In genomic region chr10:121290674-121291073, GRCh38 we compare ENCODE assay signal across 21 cellular contexts.
DNase-seq lines count a peak whose midpoint lies in the region; ATAC-seq, FAIRE-seq and TF ChIP-seq lines count a peak whose summit lies in the region.
"Had no signal": no experiment of that assay in that cellular context is flagged by ENCODE, and none has a peak within 500 bp of the region (broad histone marks: within the 10 kb centered on the region; RNA-seq: fewer than 3 reads in every experiment).

No MANE protein-coding gene starts in this region.

- no peaks in the 10 kb centered on the region for H3K9me3 ChIP-seq in transverse colon
- H3K9me3 ChIP-seq: A549, BE2C, BLaER1, Caco-2 had no signal

- in situ Hi-C loops in transverse colon (cut with MboI; ENCODE audit: low pct_ligation_motif_present in 1 of 4, low pct_unique_long_range_greater_than_20kb in 1 of 4, low sequenced_read_pairs in 3 of 4): no loop called here

- peak; percentile 78 for ATAC-seq in left colon
- ATAC-seq: A549 had no signal

- H3K27ac ChIP-seq in transverse colon: peak overlapping the region; percentile 4 to 67 (median 42)
- H3K27ac ChIP-seq: 22Rv1, A549, BLaER1 had no signal

- no peaks in the 10 kb centered on the region for H3K27me3 ChIP-seq in transverse colon
- H3K27me3 ChIP-seq: BE2C, BLaER1 had no signal

- peak; percentile 41 for FAIRE-seq in colon (lab: Jason Lieb, UNC)
- FAIRE-seq: A549, D721Med, G401.6, GM12891, GM19239 had no signal

- 66 to 73% methylated on average over 4 of the region's 4 CpGs for WGBS in transverse colon (ENCODE audit: low coverage in 1 of 2), 2 donors

- no peak for TF ChIP-seq EP300 in transverse colon (IDR thresholded peaks at IDR 0.05; ENCODE audit: low read depth)

- no peak for TF ChIP-seq POLR2A in transverse colon (IDR thresholded peaks at IDR 0.05)

- no peak for DNase-seq in left colon
- no peak for DNase-seq in transverse colon
- DNase-seq in NCI-H345 (lab: John Stamatoyannopoulos, UW): no peak
- DNase-seq in AG20443 (ENCODE audit: low spot score): no peak
- DNase-seq: BE2C; C1 segment of cervical spinal cord; Caco-2; Calu3; CD4-positive, alpha-beta memory T cell; CD4-positive, CD25-positive, alpha-beta regulatory T cell; CD8-positive, alpha-beta memory T cell; DMS79 treated with DMSO at 0.1 percent for 48 hours; GF-D8 had no signal

- peaks cover 9 to 85% (median 34%) of the 10 kb centered on the region in 4 donors for H3K4me1 ChIP-seq in transverse colon
- H3K4me1 ChIP-seq: A549, BLaER1, Caco-2 had no signal

- no peaks in the 10 kb centered on the region for H3K36me3 ChIP-seq in transverse colon
- H3K36me3 ChIP-seq: BE2C, BLaER1 had no signal

- TF ChIP-seq CTCF in transverse colon (IDR thresholded peaks at IDR 0.05): no peak

- intact Hi-C loops in left colon (cut with DNase I, micrococcal nuclease) (no loop called here), transverse colon (cut with DNase I; ENCODE audit: low total_unique reads) (loop anchor here (10.0 kb wide), 1 partner anchor 304 kb away; the partner anchor contains the start of gene FGFR2)

- no peak overlapping the region for H3K4me3 ChIP-seq in transverse colon
- H3K4me3 ChIP-seq: A549, BLaER1 had no signal
